8 cellular contexts compared by ENCODE assay signal in genomic region chr12:122399254-122399591, GRCh38. TPM values are rescaled to one million over a fixed set of nuclear protein-coding genes. Genes with fewer than 3 reads are reported as not detected.
DNase-seq lines count a peak whose midpoint lies in the region; ATAC-seq and TF ChIP-seq lines count a peak whose summit lies in the region.

No MANE protein-coding gene starts in this region.

- peaks cover 34% of the 10 kb centered on the region for H3K4me1 Mint-ChIP-seq in CD14-positive monocyte

- TF ChIP-seq CTCF in CD14-positive monocyte (IDR thresholded peaks at IDR 0.05): no peak
- TF ChIP-seq CTCF in PC-3 (conservative IDR thresholded peaks at IDR 0.05; ENCODE audit: low read depth, low read length): no peak
- no peak for TF ChIP-seq CTCF in omental fat pad (IDR thresholded peaks at IDR 0.05)

- peak overlapping the region; percentile 77 to 89 for H3K4me3 Mint-ChIP-seq in CD14-positive monocyte

- H2AFZ ChIP-seq in PC-3 (ENCODE audit: low read length): no peak overlapping the region

- intact Hi-C loops in CD14-positive monocyte (cut with micrococcal nuclease) (loop anchor here (2.0 to 5.0 kb wide), 2 partner anchors 73 to 74 kb away; no protein-coding TSS in a partner anchor), PC-3 (cut with micrococcal nuclease) (loop anchor here (1.0 kb wide), 1 partner anchor 72 kb away; no protein-coding TSS in a partner anchor)

- CTCF ChIA-PET in PC-3 (lab: Charles Lee): interaction anchor here (0.6 to 3.0 kb wide), 9 partner anchors 11 to 138 kb away, joined by 3 to 80 read pairs (median 7); partner anchors contain the start of gene ZCCHC8

- H3K27me3 ChIP-seq in PC-3 (ENCODE audit: low read length): no peaks in the 10 kb centered on the region

- H3K9ac ChIP-seq in PC-3 (ENCODE audit: low read length): peak overlapping the region; percentile 87

- peak overlapping the region; percentile 87 for H3K4me2 ChIP-seq in PC-3 (ENCODE audit: low read length)

- no peaks in the 10 kb centered on the region for H3K9me2 ChIP-seq in PC-3 (replicated peaks; ENCODE audit: low read length)

- H3K27ac ChIP-seq in PC-3 (ENCODE audit: low read length): peak overlapping the region; percentile 95
- peak overlapping the region; percentile 98 for H3K27ac ChIP-seq in epithelial cell of prostate

- peaks cover 82% of the 10 kb centered on the region for H3K79me2 ChIP-seq in PC-3 (ENCODE audit: low read length)

- H3F3A ChIP-seq in PC-3 (ENCODE audit: low read length, unreplicated experiment): peaks cover 7% of the 10 kb centered on the region

- H3K4me3 ChIP-seq in PC-3 (ENCODE audit: low read length): peak overlapping the region; percentile 62

- no TSS peak for BruUV-seq in PC-3 (replicated peaks; lab: Mats Ljungman, UMichigan)

- H3K9me3 Mint-ChIP-seq in CD14-positive monocyte: no peaks in the 10 kb centered on the region

- H3K27me3 Mint-ChIP-seq in CD14-positive monocyte (ENCODE audit: low read depth in 3 of 3): peaks cover 0 to 2% (median 0%) of the 10 kb centered on the region in 3 donors

- DNase-seq in CD14-positive monocyte (ENCODE audit: low spot score) (no peak), PC-3 (no peak), epithelial cell of prostate (ENCODE audit: low read depth, low spot score) (no peak), omental fat pad (ENCODE audit: low spot score) (no peak), T1000 (lab: John Stamatoyannopoulos, UW) (no peak), AG20443 (ENCODE audit: low spot score) (no peak), inferior parietal cortex (ENCODE audit: extremely low spot score) (no peak)

- H3K36me3 ChIP-seq in PC-3 (ENCODE audit: low read depth, low read length): peaks cover 3% of the 10 kb centered on the region; the same call in 1 of the 2 replicates

- peaks cover 13 to 31% of the 10 kb centered on the region in 2 donors for H3K36me3 Mint-ChIP-seq in CD14-positive monocyte

- no peaks in the 10 kb centered on the region for H3K9me3 ChIP-seq in PC-3 (ENCODE audit: low read length)

- peak overlapping the region; percentile 95 to 99 (median 99) for H3K27ac Mint-ChIP-seq in CD14-positive monocyte

- POLR2A ChIA-PET in PC-3 (lab: Charles Lee; ENCODE audit: unreplicated experiment): interaction anchor here (0.7 to 0.9 kb wide), 3 partner anchors 23 to 102 kb away, joined by 3 to 8 read pairs (median 5); partner anchors contain the start of gene ZCCHC8

- H4K20me1 ChIP-seq in PC-3 (ENCODE audit: low read length): no peaks in the 10 kb centered on the region

- H3K4me1 ChIP-seq in PC-3 (ENCODE audit: insufficient read depth, low read length): peaks cover 26% of the 10 kb centered on the region

- ATAC-seq in PC-3 (no peak), omental fat pad (ENCODE audit: low FRiP score) (peak; percentile 12), HG02798 (IDR thresholded peaks at IDR 0.05; ENCODE audit: poor library complexity, unreplicated experiment) (no peak)

RNA-seq across cellular contexts. Expression of gene CLIP1, which starts 23.2 kb away (rescaled TPM):
- 10 to 100 TPM in 1 of 2 donors, 1 to 10 TPM in 1; 6.7 to 12.9 TPM for polyA plus RNA-seq in CD14-positive monocyte
- 46.4 and 57.9 TPM in 2 replicates for total RNA-seq in PC-3 (2014; rRNA removed)
- total RNA-seq in omental fat pad: 100 to 1,000 TPM in 1 of 4 donors, 10 to 100 TPM in 3; 72.8 to 189 (median 91.7) TPM
